ENCODE assay signal across 1 cellular context in the genomic region with DNA sequence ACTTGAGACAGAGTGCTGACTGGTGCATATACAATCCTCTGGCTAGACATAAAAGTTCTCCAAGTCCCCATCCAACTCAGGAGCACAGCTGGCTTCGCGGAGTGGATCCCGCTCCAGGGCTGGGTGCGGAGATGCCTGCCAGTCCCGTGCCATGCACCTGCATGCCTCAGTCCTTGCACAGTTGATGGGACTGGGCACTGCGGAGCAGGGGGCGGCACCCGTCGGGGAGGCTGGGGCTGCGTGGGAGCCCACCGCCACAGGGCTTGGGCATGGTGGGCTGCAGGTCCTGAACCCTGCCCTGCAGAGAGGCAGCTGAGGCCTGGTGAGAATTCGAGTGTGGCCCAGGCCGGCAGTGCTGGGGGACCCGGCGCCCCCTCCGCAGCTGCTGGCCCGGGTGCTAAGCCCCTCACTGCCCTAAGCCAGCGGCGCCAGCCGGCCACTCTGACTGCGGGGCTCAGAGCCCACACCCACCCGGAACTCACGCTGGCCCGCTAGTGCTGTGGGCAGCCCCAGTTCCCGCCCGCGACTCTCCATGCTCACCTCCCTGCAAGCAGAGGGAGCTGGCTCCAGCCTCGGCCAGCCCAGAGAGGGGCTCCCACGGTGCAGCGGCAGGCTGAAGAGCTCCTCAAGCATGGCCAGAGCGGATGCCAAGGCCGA.
TF ChIP-seq lines count a peak whose summit lies in the region.

No MANE protein-coding gene starts in this region.

TF ChIP-seq in K562, 482 proteins besides CTCF, POLR2A, EP300 and RAD21 (continued from another document):
- TF ChIP-seq MYBL2 (IDR thresholded peaks at IDR 0.05; ENCODE audit: low read depth): no peak
- no peak for TF ChIP-seq MYBL2 (CRISPR knock-in tag; IDR thresholded peaks at IDR 0.05; ENCODE audit: borderline replicate concordance)
- TF ChIP-seq, protein P1, sequence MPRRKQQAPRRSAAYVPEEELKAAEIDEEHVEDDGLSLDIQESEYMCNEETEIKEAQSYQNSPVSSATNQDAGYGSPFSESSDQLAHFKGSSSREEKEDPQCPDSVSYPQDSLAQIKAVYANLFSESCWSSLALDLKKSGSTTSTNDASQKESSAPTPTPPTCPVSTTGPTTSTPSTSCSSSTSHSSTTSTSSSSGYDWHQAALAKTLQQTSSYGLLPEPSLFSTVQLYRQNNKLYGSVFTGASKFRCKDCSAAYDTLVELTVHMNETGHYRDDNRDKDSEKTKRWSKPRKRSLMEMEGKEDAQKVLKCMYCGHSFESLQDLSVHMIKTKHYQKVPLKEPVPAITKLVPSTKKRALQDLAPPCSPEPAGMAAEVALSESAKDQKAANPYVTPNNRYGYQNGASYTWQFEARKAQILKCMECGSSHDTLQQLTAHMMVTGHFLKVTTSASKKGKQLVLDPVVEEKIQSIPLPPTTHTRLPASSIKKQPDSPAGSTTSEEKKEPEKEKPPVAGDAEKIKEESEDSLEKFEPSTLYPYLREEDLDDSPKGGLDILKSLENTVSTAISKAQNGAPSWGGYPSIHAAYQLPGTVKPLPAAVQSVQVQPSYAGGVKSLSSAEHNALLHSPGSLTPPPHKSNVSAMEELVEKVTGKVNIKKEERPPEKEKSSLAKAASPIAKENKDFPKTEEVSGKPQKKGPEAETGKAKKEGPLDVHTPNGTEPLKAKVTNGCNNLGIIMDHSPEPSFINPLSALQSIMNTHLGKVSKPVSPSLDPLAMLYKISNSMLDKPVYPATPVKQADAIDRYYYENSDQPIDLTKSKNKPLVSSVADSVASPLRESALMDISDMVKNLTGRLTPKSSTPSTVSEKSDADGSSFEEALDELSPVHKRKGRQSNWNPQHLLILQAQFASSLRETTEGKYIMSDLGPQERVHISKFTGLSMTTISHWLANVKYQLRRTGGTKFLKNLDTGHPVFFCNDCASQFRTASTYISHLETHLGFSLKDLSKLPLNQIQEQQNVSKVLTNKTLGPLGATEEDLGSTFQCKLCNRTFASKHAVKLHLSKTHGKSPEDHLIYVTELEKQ (CRISPR knock-in tag; IDR thresholded peaks at IDR 0.05): no peak
- TF ChIP-seq TRIM24 (IDR thresholded peaks at IDR 0.05): 0 out of 4 replicates have a peak, but pooled peaks of 1 of the 2 experiments have one; percentile 14
- no peak for TF ChIP-seq SP2 (IDR thresholded peaks at IDR 0.05; ENCODE audit: extremely low read depth, low read depth, low read length, poor library complexity, severe bottlenecking)
- TF ChIP-seq TAL1 (IDR thresholded peaks at IDR 0.05): no peak
- TF ChIP-seq PRPF4 (IDR thresholded peaks at IDR 0.05; ENCODE audit: insufficient read depth, low read depth, low read length, poor library complexity, severe bottlenecking): no peak
- no peak for TF ChIP-seq BRD4 (IDR thresholded peaks at IDR 0.05)
- TF ChIP-seq, protein P2, sequence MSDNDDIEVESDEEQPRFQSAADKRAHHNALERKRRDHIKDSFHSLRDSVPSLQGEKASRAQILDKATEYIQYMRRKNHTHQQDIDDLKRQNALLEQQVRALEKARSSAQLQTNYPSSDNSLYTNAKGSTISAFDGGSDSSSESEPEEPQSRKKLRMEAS (CRISPR knock-in tag; IDR thresholded peaks at IDR 0.05): no peak
- TF ChIP-seq SP1 (CRISPR knock-in tag; IDR thresholded peaks at IDR 0.05): no peak
- TF ChIP-seq, protein P3, sequence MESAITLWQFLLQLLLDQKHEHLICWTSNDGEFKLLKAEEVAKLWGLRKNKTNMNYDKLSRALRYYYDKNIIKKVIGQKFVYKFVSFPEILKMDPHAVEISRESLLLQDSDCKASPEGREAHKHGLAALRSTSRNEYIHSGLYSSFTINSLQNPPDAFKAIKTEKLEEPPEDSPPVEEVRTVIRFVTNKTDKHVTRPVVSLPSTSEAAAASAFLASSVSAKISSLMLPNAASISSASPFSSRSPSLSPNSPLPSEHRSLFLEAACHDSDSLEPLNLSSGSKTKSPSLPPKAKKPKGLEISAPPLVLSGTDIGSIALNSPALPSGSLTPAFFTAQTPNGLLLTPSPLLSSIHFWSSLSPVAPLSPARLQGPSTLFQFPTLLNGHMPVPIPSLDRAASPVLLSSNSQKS (CRISPR knock-in tag; IDR thresholded peaks at IDR 0.05): no peak
- no peak for TF ChIP-seq CEBPB (tag; IDR thresholded peaks at IDR 0.05)
- 0 out of 2 replicates have a peak, but pooled peaks have one; percentile 28 for TF ChIP-seq TRIM28 (IDR thresholded peaks at IDR 0.05)
- TF ChIP-seq EP400 (IDR thresholded peaks at IDR 0.05): no peak
- TF ChIP-seq, protein P4, sequence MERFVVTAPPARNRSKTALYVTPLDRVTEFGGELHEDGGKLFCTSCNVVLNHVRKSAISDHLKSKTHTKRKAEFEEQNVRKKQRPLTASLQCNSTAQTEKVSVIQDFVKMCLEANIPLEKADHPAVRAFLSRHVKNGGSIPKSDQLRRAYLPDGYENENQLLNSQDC (CRISPR knock-in tag; IDR thresholded peaks at IDR 0.05): no peak
- no peak for TF ChIP-seq ETS2 (tag; IDR thresholded peaks at IDR 0.05; ENCODE audit: borderline replicate concordance, poor library complexity, severe bottlenecking)
TF ChIP-seq in K562: peak in this region for 4.
